Comparison of ENCODE assay signal across 8 cellular contexts in the genomic region with DNA sequence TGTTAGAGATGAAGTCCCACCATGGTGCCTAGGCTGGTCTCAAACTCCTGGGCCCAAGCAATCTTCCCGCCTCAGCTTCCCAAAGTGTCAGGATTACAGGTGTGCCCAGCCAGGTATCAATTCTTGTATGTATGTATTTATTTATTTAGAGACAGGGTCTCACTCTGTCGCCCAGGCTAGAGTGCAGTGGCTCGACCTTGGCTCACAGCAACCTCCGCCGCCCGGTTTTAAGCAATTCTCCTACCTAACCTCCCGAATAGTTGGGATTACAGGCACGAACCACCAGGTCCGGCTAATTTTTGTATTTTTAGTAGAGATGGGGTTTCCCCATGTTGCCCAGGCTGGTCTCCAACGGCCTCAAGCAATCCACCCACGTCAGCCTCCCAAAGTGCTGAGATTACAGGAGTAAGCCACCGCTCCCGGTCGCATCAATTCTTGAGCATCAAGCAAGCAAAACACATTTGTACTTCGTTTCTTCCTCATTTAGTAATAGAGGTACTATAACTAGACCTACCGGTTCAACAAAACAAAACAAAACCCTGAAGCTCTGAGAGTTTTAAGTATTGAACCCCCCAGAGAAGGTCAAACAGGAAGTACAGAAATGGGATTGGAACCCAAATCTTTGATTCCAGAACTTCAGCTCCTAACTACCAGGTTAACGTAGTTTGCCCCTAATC. TPM values are rescaled to one million over a fixed set of nuclear protein-coding genes. Genes with fewer than 3 reads are reported as not detected.
A peak's percentile ranks its signal among the peaks of the same experiment; 100 is the strongest.
DNase-seq lines count a peak whose midpoint lies in the region; ATAC-seq and TF ChIP-seq lines count a peak whose summit lies in the region.

No MANE protein-coding gene starts in this region.

- no peaks in the 10 kb centered on the region for H3K27me3 Mint-ChIP-seq in activated T-helper 1 cell treated with anti-CD3 and anti-CD28 coated beads, Interleukin-12 subunit alpha, Interleukin-12 subunit beta, Interleukin-2, Interleukin-4 antibody, amounts not matched to agents 30 ng/mL and 10 ng/mL and 1 ng/mL, durations not matched to agents 14 hours and 24 hours and 36 hours (ENCODE audit: insufficient read depth)

- 80% methylated on average over 17 of the region's 17 CpGs for WGBS in hepatocyte (ENCODE audit: low lambda C conversion rate, missing lambda C conversion rate)
- 71% methylated on average over 17 of the region's 17 CpGs for WGBS in smooth muscle cell (ENCODE audit: low lambda C conversion rate)

- H3K27me3 ChIP-seq in hepatocyte: no peaks in the 10 kb centered on the region
- H3K27me3 ChIP-seq in smooth muscle cell (ENCODE audit: low read depth): no peaks in the 10 kb centered on the region

- H3F3A ChIP-seq in smooth muscle cell (ENCODE audit: low read depth): peaks cover 9% of the 10 kb centered on the region

- peak overlapping the region; percentile 87 for H3K27ac Mint-ChIP-seq in activated T-helper 1 cell treated with anti-CD3 and anti-CD28 coated beads, Interleukin-12 subunit alpha, Interleukin-12 subunit beta, Interleukin-2, Interleukin-4 antibody, amounts not matched to agents 30 ng/mL and 10 ng/mL and 1 ng/mL, durations not matched to agents 14 hours and 24 hours and 36 hours

- no peak for DNase-seq in activated T-helper 1 cell treated with anti-CD3 and anti-CD28 coated beads, Interleukin-12 subunit alpha, Interleukin-12 subunit beta, Interleukin-2, Interleukin-4 antibody, amounts not matched to agents 30 ng/mL and 10 ng/mL and 1 ng/mL, durations not matched to agents 14 hours and 24 hours and 36 hours (ENCODE audit: low spot score)
- DNase-seq in hepatocyte (ENCODE audit: low spot score) (no peak), smooth muscle cell (lab: John Stamatoyannopoulos, UW; ENCODE audit: unreplicated experiment) (no peak), HT-29 (ENCODE audit: low spot score) (no peak), NCI-H2107 (lab: John Stamatoyannopoulos, UW) (no peak)

- peak overlapping the region; percentile 95 for H3K4me3 Mint-ChIP-seq in activated T-helper 1 cell treated with anti-CD3 and anti-CD28 coated beads, Interleukin-12 subunit alpha, Interleukin-12 subunit beta, Interleukin-2, Interleukin-4 antibody, amounts not matched to agents 30 ng/mL and 10 ng/mL and 1 ng/mL, durations not matched to agents 14 hours and 24 hours and 36 hours

- ATAC-seq in HG03378 (IDR thresholded peaks at IDR 0.05; ENCODE audit: unreplicated experiment): peak; percentile 3
- ATAC-seq in activated CD4-positive, CD25-positive, alpha-beta regulatory T cell treated with anti-CD3 and anti-CD28 coated beads, Interleukin-2, amount 50 U/mL, for 24 hours: no peak

- H3K36me3 ChIP-seq in hepatocyte (replicated peaks; ENCODE audit: insufficient read depth, low read depth) (no peaks in the 10 kb centered on the region), smooth muscle cell (ENCODE audit: low read depth) (no peaks in the 10 kb centered on the region)

- H3K4me3 ChIP-seq in GM12875 (ENCODE audit: low read depth, low read length) (peak overlapping the region; percentile 59), hepatocyte (no peak overlapping the region), smooth muscle cell (peak overlapping the region; percentile 57)

- H3K4me1 Mint-ChIP-seq in activated T-helper 1 cell treated with anti-CD3 and anti-CD28 coated beads, Interleukin-12 subunit alpha, Interleukin-12 subunit beta, Interleukin-2, Interleukin-4 antibody, amounts not matched to agents 30 ng/mL and 10 ng/mL and 1 ng/mL, durations not matched to agents 14 hours and 24 hours and 36 hours (ENCODE audit: low read depth): peaks cover 20% of the 10 kb centered on the region

- no peaks in the 10 kb centered on the region for H3K9me2 ChIP-seq in hepatocyte (replicated peaks; ENCODE audit: insufficient read depth)

- H3K9ac ChIP-seq in smooth muscle cell (ENCODE audit: low read depth): peak overlapping the region; percentile 12

- H3K27ac ChIP-seq in hepatocyte: peak overlapping the region; percentile 84
- peak overlapping the region; percentile 54 for H3K27ac ChIP-seq in smooth muscle cell (ENCODE audit: low read depth)

- H2AFZ ChIP-seq in hepatocyte (peak overlapping the region; percentile 82), smooth muscle cell (ENCODE audit: low read depth) (peak overlapping the region; percentile 67)

- H4K20me1 ChIP-seq in hepatocyte (ENCODE audit: insufficient read depth, poor library complexity, severe bottlenecking) (no peaks in the 10 kb centered on the region), smooth muscle cell (ENCODE audit: low read depth) (no peaks in the 10 kb centered on the region)

- no peak for TF ChIP-seq CTCF in GM12875 (IDR thresholded peaks at IDR 0.05; ENCODE audit: borderline replicate concordance, insufficient read depth, low read depth, low read length)
- TF ChIP-seq CTCF in hepatocyte (IDR thresholded peaks at IDR 0.05; ENCODE audit: poor library complexity): no peak
- no peak for TF ChIP-seq CTCF in smooth muscle cell (IDR thresholded peaks at IDR 0.05; ENCODE audit: borderline replicate concordance, insufficient read depth, poor library complexity, severe bottlenecking)

- H3K9me3 ChIP-seq in hepatocyte (ENCODE audit: low read depth) (no peaks in the 10 kb centered on the region), smooth muscle cell (replicated peaks; ENCODE audit: low read depth) (no peaks in the 10 kb centered on the region)

- no peaks in the 10 kb centered on the region for H3K36me3 Mint-ChIP-seq in activated T-helper 1 cell treated with anti-CD3 and anti-CD28 coated beads, Interleukin-12 subunit alpha, Interleukin-12 subunit beta, Interleukin-2, Interleukin-4 antibody, amounts not matched to agents 30 ng/mL and 10 ng/mL and 1 ng/mL, durations not matched to agents 14 hours and 24 hours and 36 hours (ENCODE audit: low read depth)

- no peaks in the 10 kb centered on the region for H3K4me1 ChIP-seq in hepatocyte (ENCODE audit: insufficient read depth)
- H3K4me1 ChIP-seq in smooth muscle cell (ENCODE audit: low read depth): peaks cover 14% of the 10 kb centered on the region

- H3K79me2 ChIP-seq in hepatocyte: peaks cover 31% of the 10 kb centered on the region
- H3K79me2 ChIP-seq in smooth muscle cell (ENCODE audit: low read depth): peaks cover 23% of the 10 kb centered on the region

- peak overlapping the region; percentile 83 for H3K4me2 ChIP-seq in hepatocyte
- H3K4me2 ChIP-seq in smooth muscle cell: peak overlapping the region; percentile 98

- H3K9me3 Mint-ChIP-seq in activated T-helper 1 cell treated with anti-CD3 and anti-CD28 coated beads, Interleukin-12 subunit alpha, Interleukin-12 subunit beta, Interleukin-2, Interleukin-4 antibody, amounts not matched to agents 30 ng/mL and 10 ng/mL and 1 ng/mL, durations not matched to agents 14 hours and 24 hours and 36 hours: no peaks in the 10 kb centered on the region

- intact Hi-C loops in activated T-helper 1 cell treated with anti-CD3 and anti-CD28 coated beads, Interleukin-12 subunit alpha, Interleukin-12 subunit beta, Interleukin-2, Interleukin-4 antibody, amounts not matched to agents 30 ng/mL and 10 ng/mL and 1 ng/mL, durations not matched to agents 14 hours and 24 hours and 36 hours (cut with micrococcal nuclease): loop anchor here (1.0 to 5.0 kb wide), 10 partner anchors 34 to 343 kb away; a partner anchor contains a TSS

RNA-seq across cellular contexts. Expression of a gene that starts 1.0 kb away (rescaled TPM):
- total RNA-seq in activated T-helper 1 cell treated with anti-CD3 and anti-CD28 coated beads, Interleukin-12 subunit alpha, Interleukin-12 subunit beta, Interleukin-2, Interleukin-4 antibody, amounts not matched to agents 30 ng/mL and 10 ng/mL and 1 ng/mL, durations not matched to agents 14 hours and 24 hours and 36 hours: 16.6 and 17.4 TPM in 2 replicates
- total RNA-seq in hepatocyte (8.7 and 10.4 TPM in 2 replicates), smooth muscle cell (4.1 and 5.3 TPM in 2 replicates)
- polyA plus RNA-seq in hepatocyte (10.6 and 13.3 TPM in 2 replicates), smooth muscle cell (7.1 and 10.1 TPM in 2 replicates)
- total RNA-seq in HT-29 (2014; rRNA removed; shearing (Covaris generic)): 17.7 and 30.4 TPM in 2 replicates

RNA-seq across cellular contexts. Expression of a gene that starts 20.1 kb away (rescaled TPM):
- not detected in 2 replicates for total RNA-seq in activated T-helper 1 cell treated with anti-CD3 and anti-CD28 coated beads, Interleukin-12 subunit alpha, Interleukin-12 subunit beta, Interleukin-2, Interleukin-4 antibody, amounts not matched to agents 30 ng/mL and 10 ng/mL and 1 ng/mL, durations not matched to agents 14 hours and 24 hours and 36 hours
- total RNA-seq in hepatocyte (not detected in 2 replicates), smooth muscle cell (not detected in 2 replicates)
- polyA plus RNA-seq in hepatocyte (not detected in 2 replicates), smooth muscle cell (0.52 TPM in 1 of 2 replicates, not detected in the other)
- total RNA-seq in HT-29 (2014; rRNA removed; shearing (Covaris generic)): 0.76 TPM in 1 of 2 replicates, not detected in the other

RNA-seq across cellular contexts. Expression of a gene that starts 27.2 kb away (rescaled TPM):
- not detected in 2 replicates for total RNA-seq in activated T-helper 1 cell treated with anti-CD3 and anti-CD28 coated beads, Interleukin-12 subunit alpha, Interleukin-12 subunit beta, Interleukin-2, Interleukin-4 antibody, amounts not matched to agents 30 ng/mL and 10 ng/mL and 1 ng/mL, durations not matched to agents 14 hours and 24 hours and 36 hours
- total RNA-seq in hepatocyte (not detected in 2 replicates), smooth muscle cell (not detected in 2 replicates)
- polyA plus RNA-seq in hepatocyte (12.3 and 15.1 TPM in 2 replicates), smooth muscle cell (0.29 TPM in 1 of 2 replicates, not detected in the other)
- 282 and 291 TPM in 2 replicates for total RNA-seq in HT-29 (2014; rRNA removed; shearing (Covaris generic))

RNA-seq across cellular contexts. Expression of a gene that starts 33.7 kb away (rescaled TPM):
- total RNA-seq in activated T-helper 1 cell treated with anti-CD3 and anti-CD28 coated beads, Interleukin-12 subunit alpha, Interleukin-12 subunit beta, Interleukin-2, Interleukin-4 antibody, amounts not matched to agents 30 ng/mL and 10 ng/mL and 1 ng/mL, durations not matched to agents 14 hours and 24 hours and 36 hours: not detected in 2 replicates
- total RNA-seq in hepatocyte (0.23 and 0.64 TPM in 2 replicates), smooth muscle cell (0.22 TPM in 1 of 2 replicates, not detected in the other)
- polyA plus RNA-seq in hepatocyte (1.6 and 3.3 TPM in 2 replicates), smooth muscle cell (1.1 and 2.9 TPM in 2 replicates)
- total RNA-seq in HT-29 (2014; rRNA removed; shearing (Covaris generic)): 2.5 and 5.8 TPM in 2 replicates

RNA-seq across cellular contexts. Expression of a gene that starts 33.9 kb away (rescaled TPM):
- 21.1 and 25.8 TPM in 2 replicates for total RNA-seq in activated T-helper 1 cell treated with anti-CD3 and anti-CD28 coated beads, Interleukin-12 subunit alpha, Interleukin-12 subunit beta, Interleukin-2, Interleukin-4 antibody, amounts not matched to agents 30 ng/mL and 10 ng/mL and 1 ng/mL, durations not matched to agents 14 hours and 24 hours and 36 hours
- total RNA-seq in hepatocyte (17.4 and 18.5 TPM in 2 replicates), smooth muscle cell (6.3 and 15.6 TPM in 2 replicates)
- polyA plus RNA-seq in hepatocyte (11.7 and 14.8 TPM in 2 replicates), smooth muscle cell (15.3 and 22.5 TPM in 2 replicates)
- 27.2 and 29.7 TPM in 2 replicates for total RNA-seq in HT-29 (2014; rRNA removed; shearing (Covaris generic))

Comparison
In these comparisons a context has a peak if more than half of its experiments do, and no peak if none do; other contexts are left out.
1. RNA of a gene that starts 27.2 kb away (total RNA-seq): 282 to 291 TPM in HT-29; not detected in activated T-helper 1 cell treated with anti-CD3 and anti-CD28 coated beads, Interleukin-12 subunit alpha, Interleukin-12 subunit beta, Interleukin-2, Interleukin-4 antibody, amounts not matched to agents 30 ng/mL and 10 ng/mL and 1 ng/mL, durations not matched to agents 14 hours and 24 hours and 36 hours, not detected in hepatocyte and not detected in smooth muscle cell; every median in the first group is over 100 times any median in the second.